In the genomic region with DNA sequence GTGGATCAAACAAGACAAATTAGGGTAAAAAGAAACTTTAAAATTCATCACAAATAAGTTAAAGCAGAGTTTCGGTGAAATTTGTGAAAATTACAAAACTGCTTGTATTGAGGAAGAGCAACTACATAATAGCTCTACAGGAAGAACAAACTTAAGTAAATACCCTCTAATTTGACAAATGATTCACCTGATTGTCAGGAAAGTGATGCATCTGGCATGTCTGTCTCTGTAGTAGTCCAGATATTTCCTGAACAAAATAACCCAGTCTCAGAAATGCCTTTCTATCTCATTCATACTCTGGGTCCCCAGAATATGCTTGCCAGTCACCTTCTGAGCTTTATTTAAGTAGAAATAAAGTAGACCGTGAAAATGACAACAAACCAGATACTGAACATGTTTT, we compare ENCODE assay signal across 6 cellular contexts.
A peak's percentile ranks its signal among the peaks of the same experiment; 100 is the strongest.
DNase-seq lines count a peak whose midpoint lies in the region; ATAC-seq, FAIRE-seq and TF ChIP-seq lines count a peak whose summit lies in the region.
"Not testable (repeated sequence)": the region's sequence is repeated elsewhere in the genome, so short reads cannot be mapped to it uniquely, and the experiment has no call there.

No MANE protein-coding gene starts in this region.

- H3K27me3 ChIP-seq in OCI-LY1 (ENCODE audit: insufficient read depth, low read length); foreskin keratinocyte: not testable (repeated sequence)

- H3K79me2 ChIP-seq in OCI-LY1 (ENCODE audit: insufficient read depth, low read length), result not testable (repeated sequence)

- DNase-seq in HT1080 (ENCODE audit: low read depth), result peak; percentile 17
- not testable (repeated sequence) for DNase-seq in foreskin keratinocyte

- H3K4me1 ChIP-seq in OCI-LY1 (ENCODE audit: insufficient read depth, low read length, severe bottlenecking); foreskin keratinocyte: not testable (repeated sequence)

- peaks cover 70% of the 10 kb centered on the region for H3K36me3 ChIP-seq in OCI-LY1 (ENCODE audit: insufficient read depth, low read length)

- not testable (repeated sequence) for H2AFZ ChIP-seq in OCI-LY1 (ENCODE audit: low read length)

- H3K4me2 ChIP-seq in OCI-LY1 (ENCODE audit: low read length), result not testable (repeated sequence)

- not testable (repeated sequence) for H3K4me3 ChIP-seq in OCI-LY1 (ENCODE audit: low read depth, low read length, poor library complexity, severe bottlenecking)

- peak; percentile 10 for FAIRE-seq in colon (lab: Jason Lieb, UNC)

- not testable (repeated sequence) for H3K9me3 ChIP-seq in OCI-LY1 (ENCODE audit: low read length)

- H3F3A ChIP-seq in OCI-LY1 (ENCODE audit: insufficient read depth, low read length), result not testable (repeated sequence)

- not testable (repeated sequence) for TF ChIP-seq CTCF in OCI-LY1 (IDR thresholded peaks at IDR 0.05; ENCODE audit: low read length); foreskin keratinocyte (conservative IDR thresholded peaks at IDR 0.05)

- H3K27ac ChIP-seq in OCI-LY1 (ENCODE audit: low read depth, low read length, poor library complexity, severe bottlenecking), result peak overlapping the region; percentile 25
- H3K27ac ChIP-seq in foreskin keratinocyte, result not testable (repeated sequence)

- not testable (repeated sequence) for H3K9me2 ChIP-seq in OCI-LY1 (ENCODE audit: low read depth, low read length)

- not testable (repeated sequence) for H4K20me1 ChIP-seq in OCI-LY1 (ENCODE audit: insufficient read depth, low read length)

- not testable (repeated sequence) for H3K9ac ChIP-seq in OCI-LY1 (ENCODE audit: low read length)

- ATAC-seq in GM19043 (IDR thresholded peaks at IDR 0.05; ENCODE audit: low read depth, unreplicated experiment) (peak; percentile 61), GM19467 (IDR thresholded peaks at IDR 0.05; ENCODE audit: unreplicated experiment) (peak; percentile 74), foreskin keratinocyte (peak; percentile 62)
